In genomic region chr16:75565640-75566039, GRCh38 we compare ENCODE assay signal across 7 cellular contexts.
DNase-seq lines count a peak whose midpoint lies in the region; ATAC-seq lines count a peak whose summit lies in the region.

No MANE protein-coding gene starts in this region.

- H3K4me3 ChIP-seq in muscle layer of duodenum (ENCODE audit: low read depth in 1 of 2, low read length in 2 of 2): peak overlapping the region; percentile 93 to 99

- H3K27me3 Mint-ChIP-seq in central memory CD8-positive, alpha-beta T cell: peaks cover 25% of the 10 kb centered on the region

- intact Hi-C loops in posterior cingulate gyrus (cut with DNase I): loop anchor here (5.0 kb wide), 1 partner anchor 197 kb away; no protein-coding TSS in a partner anchor

- no peaks in the 10 kb centered on the region for H3K9me3 Mint-ChIP-seq in central memory CD8-positive, alpha-beta T cell

- no peaks in the 10 kb centered on the region for H3K9me3 ChIP-seq in muscle layer of duodenum (ENCODE audit: control insufficient read depth in 1 of 2, low read length in 2 of 2)

- peaks cover 9 to 43% of the 10 kb centered on the region in 2 donors for H3K4me1 ChIP-seq in muscle layer of duodenum (ENCODE audit: control insufficient read depth in 1 of 2, insufficient read depth in 2 of 2, low read length in 2 of 2)

- H3K36me3 Mint-ChIP-seq in central memory CD8-positive, alpha-beta T cell (ENCODE audit: insufficient read depth): peaks cover 14% of the 10 kb centered on the region

- ATAC-seq in GM19467 (IDR thresholded peaks at IDR 0.05; ENCODE audit: unreplicated experiment) (peak; percentile 4), HG03571 (IDR thresholded peaks at IDR 0.05; ENCODE audit: unreplicated experiment) (peak; percentile 0)
- no peak for ATAC-seq in central memory CD8-positive, alpha-beta T cell (replicated peaks; ENCODE audit: extremely low read depth, poor library complexity, severe bottlenecking)

- H3K27ac Mint-ChIP-seq in central memory CD8-positive, alpha-beta T cell (ENCODE audit: low read depth): peak overlapping the region; percentile 94

- H3K27ac ChIP-seq in muscle layer of duodenum (ENCODE audit: low read length): peak overlapping the region; percentile 72

- H3K36me3 ChIP-seq in muscle layer of duodenum (ENCODE audit: control insufficient read depth in 1 of 2, insufficient read depth in 2 of 2, low read length in 2 of 2): peaks cover 24 to 27% of the 10 kb centered on the region in 2 donors

- no peaks in the 10 kb centered on the region for H3K27me3 ChIP-seq in muscle layer of duodenum (ENCODE audit: low read depth, low read length)

- H3K4me1 Mint-ChIP-seq in central memory CD8-positive, alpha-beta T cell: peaks cover 33% of the 10 kb centered on the region

- DNase-seq in central memory CD8-positive, alpha-beta T cell (ENCODE audit: low spot score in 2 of 2): no peak
- DNase-seq in stimulated activated CD4-positive, alpha-beta T cell treated with anti-CD3 and anti-CD28 coated beads, Interleukin-4, amount 100 ng/mL, for 24 hours: no peak
- DNase-seq in posterior cingulate gyrus (no peak), NCI-H446 (lab: John Stamatoyannopoulos, UW) (no peak)

- peak overlapping the region; percentile 85 for H3K4me3 Mint-ChIP-seq in central memory CD8-positive, alpha-beta T cell
